Comparison of ENCODE assay signal across 12 cellular contexts in the genomic region with DNA sequence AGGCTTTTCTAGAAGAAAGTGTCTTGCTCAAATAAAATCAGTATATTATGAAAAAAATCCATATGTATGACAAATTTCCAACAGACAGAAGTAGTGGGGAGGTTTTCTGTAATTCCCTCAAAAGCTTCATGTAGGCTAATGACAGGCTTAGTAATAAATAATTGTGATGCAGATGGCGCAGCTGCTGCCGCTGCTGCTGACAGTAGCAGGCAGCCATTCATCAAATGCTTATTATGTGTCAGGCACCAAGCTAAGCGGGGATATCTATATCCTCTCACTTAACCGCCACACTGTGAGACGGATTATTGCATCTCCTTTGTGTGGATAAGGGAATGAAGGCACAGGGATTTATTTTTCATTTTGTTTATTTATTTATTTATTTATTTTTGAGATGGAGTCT.
"Had no signal": no experiment of that assay in that cellular context is flagged by ENCODE, and none has a peak within 500 bp of the region (broad histone marks: within the 10 kb centered on the region; RNA-seq: fewer than 3 reads in every experiment).

No MANE protein-coding gene starts in this region.

- H3K36me3 ChIP-seq: cardiac muscle cell, neutrophil, tibial artery, uterus had no signal

- H3K27me3 Mint-ChIP-seq: activated CD4-positive, alpha-beta memory T cell treated with anti-CD3 and anti-CD28 coated beads for 36 hours had no signal

- H3K4me3 Mint-ChIP-seq: activated CD4-positive, alpha-beta memory T cell treated with anti-CD3 and anti-CD28 coated beads for 36 hours; mesothelial cell of epicardium had no signal

- H3K4me3 ChIP-seq: cardiac muscle cell, gastrocnemius medialis, tibial artery, uterus had no signal

- H3K36me3 Mint-ChIP-seq: mesothelial cell of epicardium had no signal

- H3K27ac Mint-ChIP-seq: activated CD4-positive, alpha-beta memory T cell treated with anti-CD3 and anti-CD28 coated beads for 36 hours; mesothelial cell of epicardium had no signal

- DNase-seq: activated CD4-positive, alpha-beta memory T cell treated with anti-CD3 and anti-CD28 coated beads for 36 hours; activated gamma-delta T cell treated with Interleukin-2 at 50 U/mL for 16 hours; activated T-cell treated with anti-CD3 and anti-CD28 coated beads, Interleukin-2, amount 50 U/mL, for 48 hours; gastrocnemius medialis; right cardiac atrium; small intestine; T1000; tibial artery; uterus had no signal

- H3K9me3 ChIP-seq: gastrocnemius medialis, neutrophil, uterus had no signal

- H3K27ac ChIP-seq: cardiac muscle cell, neutrophil, tibial artery, uterus had no signal

- H3K4me1 Mint-ChIP-seq: mesothelial cell of epicardium had no signal

- H3K9me3 Mint-ChIP-seq: mesothelial cell of epicardium had no signal

- H3K27me3 ChIP-seq: cardiac muscle cell, gastrocnemius medialis, uterus had no signal

- H3K4me1 ChIP-seq: gastrocnemius medialis, tibial artery, uterus had no signal
